ENCODE assay signal across 10 cellular contexts in genomic region chr2:45771251-45771650, GRCh38.
DNase-seq lines count a peak whose midpoint lies in the region; ATAC-seq, FAIRE-seq and TF ChIP-seq lines count a peak whose summit lies in the region.
"Had no signal": no experiment of that assay in that cellular context is flagged by ENCODE, and none has a peak within 500 bp of the region (broad histone marks: within the 10 kb centered on the region; RNA-seq: fewer than 3 reads in every experiment).

No MANE protein-coding gene starts in this region.

- no peak overlapping the region for H3K4me3 Mint-ChIP-seq in astrocyte (ENCODE audit: unreplicated experiment)

- H3K27ac Mint-ChIP-seq in astrocyte (ENCODE audit: unreplicated experiment): no peak overlapping the region

- peak; percentile 52 for DNase-seq in NCI-H82 (lab: John Stamatoyannopoulos, UW)
- DNase-seq in NCI-H82 treated with DMSO at 0.1 percent for 48 hours (lab: John Stamatoyannopoulos, UW; ENCODE audit: unreplicated experiment): no peak
- peak; percentile 18 for DNase-seq in astrocyte (ENCODE audit: low read depth)
- peak in 1 of 3 donors; percentile 42 for DNase-seq in right lobe of liver
- DNase-seq in HT-29 (ENCODE audit: low spot score): no peak
- DNase-seq in central memory CD4-positive, alpha-beta T cell: no peak
- DNase-seq in amniotic stem cell (lab: John Stamatoyannopoulos, UW): no peak

- H3K9me3 Mint-ChIP-seq in astrocyte (ENCODE audit: unreplicated experiment): peaks cover 5% of the 10 kb centered on the region

- peak overlapping the region; percentile 71 for H3K4me2 ChIP-seq in astrocyte (ENCODE audit: low read length)

- H3K27ac ChIP-seq in astrocyte (ENCODE audit: low read depth, low read length) (no peak overlapping the region), right lobe of liver (peak overlapping the region in 1 of 3 donors; percentile 5), urinary bladder (ENCODE audit: low read depth) (peak overlapping the region; percentile 41)

- no peak overlapping the region for H3K4me3 ChIP-seq in astrocyte (ENCODE audit: insufficient read depth, low read depth, low read length)
- H3K4me3 ChIP-seq in right lobe of liver: no peak overlapping the region
- H3K4me3 ChIP-seq in urinary bladder (ENCODE audit: low read depth, low read length): no peak overlapping the region

- H3K36me3 Mint-ChIP-seq in astrocyte (ENCODE audit: low read depth, unreplicated experiment): no peaks in the 10 kb centered on the region

- H2AFZ ChIP-seq in astrocyte (ENCODE audit: low read depth, low read length): peak overlapping the region; percentile 33

- peaks cover 19% of the 10 kb centered on the region for H3K27me3 Mint-ChIP-seq in astrocyte (ENCODE audit: low read depth, unreplicated experiment)

- peaks cover 3% of the 10 kb centered on the region for H3K79me2 ChIP-seq in astrocyte (ENCODE audit: insufficient read depth, low read length)

- no peaks in the 10 kb centered on the region for H3K36me3 ChIP-seq in astrocyte (ENCODE audit: insufficient read depth, low read length)
- no peaks in the 10 kb centered on the region for H3K36me3 ChIP-seq in right lobe of liver
- no peaks in the 10 kb centered on the region for H3K36me3 ChIP-seq in urinary bladder (ENCODE audit: insufficient read depth)

- TF ChIP-seq POLR2A in right lobe of liver (IDR thresholded peaks at IDR 0.05): no peak

- H3K9ac ChIP-seq in astrocyte (ENCODE audit: low read length): no peak overlapping the region

- peak; percentile 58 to 73 (median 63) for ATAC-seq in right lobe of liver

- H4K20me1 ChIP-seq in astrocyte (ENCODE audit: insufficient read depth, low read length): peaks cover 45% of the 10 kb centered on the region

- intact Hi-C loops in right lobe of liver (cut with DNase I): loop anchor here in 1 of 2 donors (10.0 kb wide), 1 partner anchor 126 kb away; no protein-coding TSS in a partner anchor

- peaks cover 6% of the 10 kb centered on the region for H3K4me1 ChIP-seq in astrocyte (ENCODE audit: insufficient read depth, low read length)
- H3K4me1 ChIP-seq in right lobe of liver: peaks cover 0 to under 1% (median 0%) of the 10 kb centered on the region in 4 donors
- no peaks in the 10 kb centered on the region for H3K4me1 ChIP-seq in urinary bladder (ENCODE audit: insufficient read depth)

- H3K27me3 ChIP-seq in astrocyte (ENCODE audit: insufficient read depth, low read length) (no peaks in the 10 kb centered on the region), right lobe of liver (no peaks in the 10 kb centered on the region)

- H3K9me3 ChIP-seq in astrocyte (ENCODE audit: insufficient read depth, low read depth, low read length) (no peaks in the 10 kb centered on the region), right lobe of liver (no peaks in the 10 kb centered on the region)

- peaks cover 7% of the 10 kb centered on the region for H3K4me1 Mint-ChIP-seq in astrocyte (ENCODE audit: low read depth, unreplicated experiment)

- no peak for TF ChIP-seq CTCF in astrocyte (IDR thresholded peaks at IDR 0.05; ENCODE audit: insufficient read depth, low read depth, low read length)
- no peak for TF ChIP-seq CTCF in right lobe of liver (IDR thresholded peaks at IDR 0.05)

- no peak for FAIRE-seq in astrocyte (lab: Jason Lieb, UNC)
- FAIRE-seq: frontal cortex, TTC549 had no signal

- WGBS in right lobe of liver (ENCODE audit: insufficient coverage, low coverage, low lambda C conversion rate, missing lambda C conversion rate): 70% methylated on average over 3 of the region's 10 CpGs
- 11% methylated on average over 10 of the region's 10 CpGs for WGBS in urinary bladder

Comparison
In these comparisons a context has a peak if more than half of its experiments do, and no peak if none do; other contexts are left out.
1. DNase-seq: peak in NCI-H82 (single experiment) and astrocyte (single experiment); none in NCI-H82 treated with DMSO at 0.1 percent for 48 hours (single experiment), HT-29 (single experiment), central memory CD4-positive, alpha-beta T cell (single experiment) and amniotic stem cell (single experiment).